ENCODE assay signal across 4 cellular contexts in genomic region chr1:16506364-16507136, GRCh38. TPM values are rescaled to one million over a fixed set of nuclear protein-coding genes. Genes with fewer than 3 reads are reported as not detected.
"Had no signal": no experiment of that assay in that cellular context is flagged by ENCODE, and none has a peak within 500 bp of the region (broad histone marks: within the 10 kb centered on the region; RNA-seq: fewer than 3 reads in every experiment).

No MANE protein-coding gene starts in this region.

RNA-seq across cellular contexts. Expression of gene RNU1-1, which starts 7.5 kb away (rescaled TPM):
- polyA plus RNA-seq: mammary epithelial cell, sigmoid colon, stomach, urinary bladder had no signal
